12 cellular contexts compared by ENCODE assay signal in genomic region chr4:147829401-147830101, GRCh38.
A peak's percentile ranks its signal among the peaks of the same experiment; 100 is the strongest.
DNase-seq lines count a peak whose midpoint lies in the region; ATAC-seq, FAIRE-seq and TF ChIP-seq lines count a peak whose summit lies in the region.
"Had no signal": no experiment of that assay in that cellular context is flagged by ENCODE, and none has a peak within 500 bp of the region (broad histone marks: within the 10 kb centered on the region; RNA-seq: fewer than 3 reads in every experiment).

No MANE protein-coding gene starts in this region.

- peaks cover 48% of the 10 kb centered on the region for H3K36me3 Mint-ChIP-seq in osteocyte (ENCODE audit: unreplicated experiment)

- CTCF ChIA-PET in A549 (lab: Yijun Ruan, JAX) = interaction anchor here (1.5 to 2.2 kb wide), 2 partner anchors 13 to 37 kb away, joined by 3 to 11 read pairs; no protein-coding TSS in a partner anchor

- H3K27ac Mint-ChIP-seq in osteocyte (ENCODE audit: unreplicated experiment) = peak overlapping the region; percentile 94
- H3K27ac Mint-ChIP-seq: activated CD4-positive, alpha-beta T cell treated with anti-CD3 and anti-CD28 coated beads, Interleukin-2, amount 10 ng/mL, durations not matched to agents 24 days and 14 days had no signal

- TF ChIP-seq CTCF in A549 (IDR thresholded peaks at IDR 0.05) = no peak
- no peak for TF ChIP-seq CTCF in foreskin fibroblast (IDR thresholded peaks at IDR 0.05; ENCODE audit: low read depth, low read length)
- no peak for TF ChIP-seq CTCF in osteocyte (IDR thresholded peaks at IDR 0.05)

- H3K4me3 Mint-ChIP-seq in osteocyte (ENCODE audit: unreplicated experiment) = peak overlapping the region; percentile 52
- H3K4me3 Mint-ChIP-seq: activated CD4-positive, alpha-beta T cell treated with anti-CD3 and anti-CD28 coated beads, Interleukin-2, amount 10 ng/mL, durations not matched to agents 24 days and 14 days had no signal

- H3K27ac ChIP-seq in A549 = peak overlapping the region; percentile 80 to 81; a peak in 3 of 6 replicates

- H3K27me3 ChIP-seq in adipocyte (replicated peaks; ENCODE audit: control insufficient read depth, insufficient read depth, low read length) = no peaks in the 10 kb centered on the region

- no peaks in the 10 kb centered on the region for H3K36me3 ChIP-seq in adipocyte (ENCODE audit: control insufficient read depth, insufficient read depth, low read length, severe bottlenecking)

- H3K4me3 ChIP-seq in A549 (no peak overlapping the region), adipocyte (ENCODE audit: low read length) (peak overlapping the region; percentile 25), foreskin fibroblast (ENCODE audit: low read depth in 1 of 2, low read length in 2 of 2) (no peak overlapping the region)

- peak overlapping the region; percentile 74 for H3K9ac ChIP-seq in adipocyte (ENCODE audit: low read length)

- no peak for TF ChIP-seq POLR2A in A549 (IDR thresholded peaks at IDR 0.05; ENCODE audit: low read length)

- H3K9me3 ChIP-seq in A549 = no peaks in the 10 kb centered on the region
- peaks cover 4% of the 10 kb centered on the region for H3K9me3 ChIP-seq in adipocyte (ENCODE audit: control insufficient read depth, low read length)

- DNase-seq in A549 (ENCODE audit: low read depth in 1 of 2, low spot score in 1 of 2) (no peak), adipocyte (ENCODE audit: low read depth) (peak; percentile 77), foreskin fibroblast (peak; percentile 64 to 81), osteocyte (ENCODE audit: extremely low spot score, unreplicated experiment) (no peak), GOT3 (lab: John Stamatoyannopoulos, UW) (no peak), ecto neural progenitor cell (ENCODE audit: low spot score) (no peak), islet precursor cell (no peak)
- DNase-seq in activated CD4-positive, alpha-beta T cell treated with anti-CD3 and anti-CD28 coated beads for 48 hours = no peak
- DNase-seq: activated CD4-positive, alpha-beta T cell treated with anti-CD3 and anti-CD28 coated beads, Interleukin-2, amount 10 ng/mL, durations not matched to agents 24 days and 14 days; amniotic stem cell; NCI-H1105 treated with DMSO at 0.1 percent for 48 hours had no signal

- H3K4me2 ChIP-seq in A549 = no peak overlapping the region

- FAIRE-seq in A549 (lab: Jason Lieb, UNC) = no peak
- FAIRE-seq: RCC 7860 had no signal

- peaks cover 84% of the 10 kb centered on the region for H3K4me1 Mint-ChIP-seq in osteocyte (ENCODE audit: unreplicated experiment)

- 81% methylated on average over 13 of the region's 13 CpGs for WGBS in A549 (ENCODE audit: missing lambda C conversion rate)

- ATAC-seq in A549 = no peak

- POLR2A ChIA-PET in A549 (lab: Yijun Ruan, JAX) = no interaction called here

- peaks cover 28% of the 10 kb centered on the region for H3K4me1 ChIP-seq in A549
- peaks cover 59% of the 10 kb centered on the region for H3K4me1 ChIP-seq in adipocyte (ENCODE audit: control insufficient read depth, insufficient read depth, low read length)

- no peak for TF ChIP-seq RAD21 in A549 (conservative IDR thresholded peaks at IDR 0.05 in 1 of 2, IDR thresholded peaks at IDR 0.05 in 1 of 2)

- H3K27me3 Mint-ChIP-seq in osteocyte (ENCODE audit: unreplicated experiment) = no peaks in the 10 kb centered on the region
- H3K27me3 Mint-ChIP-seq: activated CD4-positive, alpha-beta T cell treated with anti-CD3 and anti-CD28 coated beads, Interleukin-2, amount 10 ng/mL, durations not matched to agents 24 days and 14 days had no signal

- TF ChIP-seq EP300 in A549 (IDR thresholded peaks at IDR 0.05) = no peak

- H3K9me3 Mint-ChIP-seq in osteocyte (ENCODE audit: unreplicated experiment) = no peaks in the 10 kb centered on the region
- H3K9me3 Mint-ChIP-seq: activated CD4-positive, alpha-beta T cell treated with anti-CD3 and anti-CD28 coated beads, Interleukin-2, amount 10 ng/mL, durations not matched to agents 24 days and 14 days had no signal

TF ChIP-seq in A549, 52 proteins besides CTCF, POLR2A, EP300 and RAD21:
- TF ChIP-seq RFX5 (IDR thresholded peaks at IDR 0.05) (no peak), POLR2AphosphoS2 (conservative IDR thresholded peaks at IDR 0.05; ENCODE audit: low read length) (no peak), NR3C1 (IDR thresholded peaks at IDR 0.05) (no peak), HEYL (CRISPR knock-in tag; IDR thresholded peaks at IDR 0.05) (no peak), RNF2 (IDR thresholded peaks at IDR 0.05; ENCODE audit: borderline replicate concordance, low read depth) (no peak), ZC3H11A (IDR thresholded peaks at IDR 0.05) (no peak), JUNB (IDR thresholded peaks at IDR 0.05) (no peak), MYC (IDR thresholded peaks at IDR 0.05; ENCODE audit: borderline replicate concordance, low read length) (no peak), CHD2 (IDR thresholded peaks at IDR 0.05; ENCODE audit: low read length, partially characterized antibody) (no peak), MAX (IDR thresholded peaks at IDR 0.05) (no peak), EHF (CRISPR knock-in tag; IDR thresholded peaks at IDR 0.05) (no peak), JUN (IDR thresholded peaks at IDR 0.05) (no peak), MAZ (IDR thresholded peaks at IDR 0.05; ENCODE audit: borderline replicate concordance, low read depth, low read length) (no peak), CEBPB (IDR thresholded peaks at IDR 0.05) (no peak), HOXB13 (CRISPR knock-in tag; IDR thresholded peaks at IDR 0.05; ENCODE audit: low read depth) (no peak)
- TF ChIP-seq, protein P1, sequence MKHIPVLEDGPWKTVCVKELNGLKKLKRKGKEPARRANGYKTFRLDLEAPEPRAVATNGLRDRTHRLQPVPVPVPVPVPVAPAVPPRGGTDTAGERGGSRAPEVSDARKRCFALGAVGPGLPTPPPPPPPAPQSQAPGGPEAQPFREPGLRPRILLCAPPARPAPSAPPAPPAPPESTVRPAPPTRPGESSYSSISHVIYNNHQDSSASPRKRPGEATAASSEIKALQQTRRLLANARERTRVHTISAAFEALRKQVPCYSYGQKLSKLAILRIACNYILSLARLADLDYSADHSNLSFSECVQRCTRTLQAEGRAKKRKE (CRISPR knock-in tag; IDR thresholded peaks at IDR 0.05; ENCODE audit: low read depth) = no peak

Comparison
In these comparisons a context has a peak if more than half of its experiments do, and no peak if none do; other contexts are left out.
1. DNase-seq: peak in adipocyte (single experiment) and foreskin fibroblast (2 of 2); none in A549 (0 of 2), osteocyte (single experiment), activated CD4-positive, alpha-beta T cell treated with anti-CD3 and anti-CD28 coated beads for 48 hours (single experiment), GOT3 (single experiment), ecto neural progenitor cell (single experiment) and islet precursor cell (single experiment).